ENCODE assay signal across 19 cellular contexts in genomic region chr19:38045554-38046253, GRCh38.
DNase-seq lines count a peak whose midpoint lies in the region; ATAC-seq and TF ChIP-seq lines count a peak whose summit lies in the region.
"Had no signal": no experiment of that assay in that cellular context is flagged by ENCODE, and none has a peak within 500 bp of the region (broad histone marks: within the 10 kb centered on the region; RNA-seq: fewer than 3 reads in every experiment).

No MANE protein-coding gene starts in this region.

- H3K36me3 ChIP-seq in GM23338 (ENCODE audit: insufficient read depth) (no peaks in the 10 kb centered on the region), neuronal stem cell (replicated peaks in 1 of 2; ENCODE audit: control insufficient read depth in 2 of 2, insufficient read depth in 2 of 2, low read length in 2 of 2) (no peaks in the 10 kb centered on the region)
- H3K36me3 ChIP-seq: right atrium auricular region, transverse colon had no signal

- H3K27me3 ChIP-seq in GM23338 (ENCODE audit: insufficient read depth) (no peaks in the 10 kb centered on the region), neuronal stem cell (ENCODE audit: control insufficient read depth in 3 of 3, insufficient read depth in 3 of 3, low read depth in 1 of 3, low read length in 3 of 3) (no peaks in the 10 kb centered on the region)
- H3K27me3 ChIP-seq: right atrium auricular region, transverse colon had no signal

- no peaks in the 10 kb centered on the region for H3K9me3 Mint-ChIP-seq in T-helper 1 cell treated with Interleukin-12 subunit alpha and Interleukin-12 subunit beta and Interleukin-4 antibody, amounts not matched to agents 30 μg/mL and 1 μg/mL, for 36 hours
- peaks cover 8% of the 10 kb centered on the region; the same call in 1 of the 3 replicates for H3K9me3 Mint-ChIP-seq in GM23338
- peaks cover 3% of the 10 kb centered on the region for H3K9me3 Mint-ChIP-seq in activated naive CD8-positive, alpha-beta T cell treated with anti-CD3 and anti-CD28 coated beads for 36 hours
- H3K9me3 Mint-ChIP-seq: natural killer cell had no signal

- no peak overlapping the region for H4K91ac ChIP-seq in neuronal stem cell (ENCODE audit: low read depth, low read length, poor library complexity)

- H3K27me3 Mint-ChIP-seq in T-helper 1 cell treated with Interleukin-12 subunit alpha and Interleukin-12 subunit beta and Interleukin-4 antibody, amounts not matched to agents 30 μg/mL and 1 μg/mL, for 36 hours (ENCODE audit: low read depth) = no peaks in the 10 kb centered on the region
- peaks cover 18% of the 10 kb centered on the region for H3K27me3 Mint-ChIP-seq in GM23338 (ENCODE audit: insufficient read depth, low read depth, poor library complexity)
- no peaks in the 10 kb centered on the region for H3K27me3 Mint-ChIP-seq in activated naive CD8-positive, alpha-beta T cell treated with anti-CD3 and anti-CD28 coated beads for 36 hours

- ATAC-seq in GM23338 = peak; percentile 11; the same call in 2 of the 3 replicates
- ATAC-seq: natural killer cell had no signal

- H3K4me1 ChIP-seq in GM23338 (ENCODE audit: insufficient read depth) (peaks cover 22% of the 10 kb centered on the region), neuronal stem cell (ENCODE audit: control insufficient read depth in 2 of 2, insufficient read depth in 1 of 2, low read depth in 1 of 2, low read length in 2 of 2) (peaks cover 7 to 22% of the 10 kb centered on the region in 2 donors)
- H3K4me1 ChIP-seq: right atrium auricular region had no signal

- no peaks in the 10 kb centered on the region for H3K36me3 Mint-ChIP-seq in T-helper 1 cell treated with Interleukin-12 subunit alpha and Interleukin-12 subunit beta and Interleukin-4 antibody, amounts not matched to agents 30 μg/mL and 1 μg/mL, for 36 hours (ENCODE audit: low read depth)
- H3K36me3 Mint-ChIP-seq in GM23338 (ENCODE audit: low read depth) = peaks cover 4% of the 10 kb centered on the region; the same call in 1 of the 3 replicates
- H3K36me3 Mint-ChIP-seq in activated naive CD8-positive, alpha-beta T cell treated with anti-CD3 and anti-CD28 coated beads for 36 hours = peaks cover 4% of the 10 kb centered on the region
- H3K36me3 Mint-ChIP-seq: natural killer cell had no signal

- no peak for DNase-seq in T-helper 1 cell
- DNase-seq in GM23338 (ENCODE audit: low spot score) = no peak
- no peak for DNase-seq in activated naive CD8-positive, alpha-beta T cell treated with anti-CD3 and anti-CD28 coated beads for 36 hours
- no peak for DNase-seq in neuronal stem cell (ENCODE audit: low spot score)
- DNase-seq in NCI-H1048 (lab: John Stamatoyannopoulos, UW) = no peak
- no peak for DNase-seq in NCI-H1092 treated with DMSO at 0.1 percent for 48 hours (lab: John Stamatoyannopoulos, UW)
- DNase-seq in SHP77 (lab: John Stamatoyannopoulos, UW) = no peak
- DNase-seq: activated CD4-positive, alpha-beta T cell treated with anti-CD3 and anti-CD28 coated beads, Interleukin-2, amount 50 U/mL, for 1 hour; effector CD4-positive, alpha-beta T cell; natural killer cell; NCI-H1417 treated with DMSO at 0.1 percent for 48 hours; NCI-H446 treated with DMSO at 0.1 percent for 48 hours; SW 1271 had no signal

- peaks cover 15% of the 10 kb centered on the region for H4K20me1 ChIP-seq in GM23338 (replicated peaks; ENCODE audit: insufficient read depth)

- no peak overlapping the region for H2BK12ac ChIP-seq in neuronal stem cell (ENCODE audit: low read length)

- H3K4me3 ChIP-seq in GM23338 (no peak overlapping the region), neuronal stem cell (ENCODE audit: low read length in 2 of 2) (no peak overlapping the region)
- H3K4me3 ChIP-seq: right atrium auricular region, transverse colon had no signal

- no CpG with 5 or more reads among the region's 15 CpGs for WGBS in neuronal stem cell (ENCODE audit: extremely low coverage in 2 of 2, insufficient read length in 2 of 2, insufficient replicate concordance in 1 of 2), 2 donors

- no peak overlapping the region for H3K4me2 ChIP-seq in GM23338
- no peak overlapping the region for H3K4me2 ChIP-seq in neuronal stem cell (ENCODE audit: insufficient read depth, low read length, poor library complexity, severe bottlenecking)

- peaks cover 27% of the 10 kb centered on the region for H3K4me1 Mint-ChIP-seq in T-helper 1 cell treated with Interleukin-12 subunit alpha and Interleukin-12 subunit beta and Interleukin-4 antibody, amounts not matched to agents 30 μg/mL and 1 μg/mL, for 36 hours (ENCODE audit: low read depth)
- H3K4me1 Mint-ChIP-seq in GM23338 = peaks cover 56% of the 10 kb centered on the region
- H3K4me1 Mint-ChIP-seq in activated naive CD8-positive, alpha-beta T cell treated with anti-CD3 and anti-CD28 coated beads for 36 hours = peaks cover 44% of the 10 kb centered on the region

- H3K9ac ChIP-seq in neuronal stem cell (ENCODE audit: low read depth, low read length, poor library complexity) = no peak overlapping the region

- H3K27ac Mint-ChIP-seq in T-helper 1 cell treated with Interleukin-12 subunit alpha and Interleukin-12 subunit beta and Interleukin-4 antibody, amounts not matched to agents 30 μg/mL and 1 μg/mL, for 36 hours = peak overlapping the region; percentile 46
- H3K27ac Mint-ChIP-seq in GM23338 = peak overlapping the region; percentile 50
- peak overlapping the region; percentile 70 for H3K27ac Mint-ChIP-seq in activated naive CD8-positive, alpha-beta T cell treated with anti-CD3 and anti-CD28 coated beads for 36 hours
- H3K27ac Mint-ChIP-seq: activated T-helper 2 cell treated with anti-CD3 and anti-CD28 coated beads, Interferon-gamma antibody, Interleukin-2, Interleukin-4, amounts not matched to agents 10 μg/mL and 5 μg/mL and 100 μg/mL, durations not matched to agents 14 hours and 24 hours and 36 hours had no signal

- H3K18ac ChIP-seq in neuronal stem cell (ENCODE audit: low read length) = no peak overlapping the region

- H3K9me3 ChIP-seq in neuronal stem cell (replicated peaks in 1 of 2; ENCODE audit: control insufficient read depth in 2 of 2, insufficient read depth in 1 of 2, low read depth in 1 of 2, low read length in 2 of 2) = peaks cover 0 to 2% of the 10 kb centered on the region in 2 donors
- H3K9me3 ChIP-seq: transverse colon had no signal

- no peak overlapping the region for H2BK15ac ChIP-seq in neuronal stem cell (ENCODE audit: low read length)

- H3K9me2 ChIP-seq in GM23338 (ENCODE audit: insufficient read depth) = no peaks in the 10 kb centered on the region

- H3K4ac ChIP-seq in neuronal stem cell (ENCODE audit: low read length) = no peak overlapping the region

- H2AFZ ChIP-seq in GM23338 (no peak overlapping the region), neuronal stem cell (ENCODE audit: low read length) (no peak overlapping the region)

- peaks cover 5% of the 10 kb centered on the region for H3K79me1 ChIP-seq in neuronal stem cell (ENCODE audit: low read depth, low read length)

- no peak overlapping the region for H3K14ac ChIP-seq in neuronal stem cell (ENCODE audit: low read length)

- H4K8ac ChIP-seq in neuronal stem cell (ENCODE audit: low read depth, low read length) = no peak overlapping the region

- H3F3A ChIP-seq in GM23338 (replicated peaks; ENCODE audit: low read depth) = no peaks in the 10 kb centered on the region

- H3K79me2 ChIP-seq in GM23338 (replicated peaks; ENCODE audit: insufficient read depth) = peaks cover 16% of the 10 kb centered on the region

- no peak overlapping the region for H3K4me3 Mint-ChIP-seq in T-helper 1 cell treated with Interleukin-12 subunit alpha and Interleukin-12 subunit beta and Interleukin-4 antibody, amounts not matched to agents 30 μg/mL and 1 μg/mL, for 36 hours
- no peak overlapping the region; the same call in 2 of the 3 replicates for H3K4me3 Mint-ChIP-seq in GM23338
- H3K4me3 Mint-ChIP-seq in activated naive CD8-positive, alpha-beta T cell treated with anti-CD3 and anti-CD28 coated beads for 36 hours = peak overlapping the region; percentile 20
- H3K4me3 Mint-ChIP-seq: CD14-positive monocyte, natural killer cell had no signal

- no peak for TF ChIP-seq CTCF in GM23338 (conservative IDR thresholded peaks at IDR 0.05; ENCODE audit: low read depth in 2 of 2)

- H2BK5ac ChIP-seq in neuronal stem cell (ENCODE audit: low read length) = peak overlapping the region; percentile 11

- no peak overlapping the region for H3K23ac ChIP-seq in neuronal stem cell (ENCODE audit: low read depth, low read length, poor library complexity)

- no peak overlapping the region for H2AK5ac ChIP-seq in neuronal stem cell (ENCODE audit: low read depth, low read length)

- no peak overlapping the region for H3K27ac ChIP-seq in GM23338 (ENCODE audit: low read depth)
- H3K27ac ChIP-seq in neuronal stem cell (replicated peaks; ENCODE audit: low read length) = no peak overlapping the region
- H3K27ac ChIP-seq: 22Rv1, right atrium auricular region had no signal

- no peak overlapping the region for H2BK120ac ChIP-seq in neuronal stem cell (ENCODE audit: low read depth, low read length)

TF ChIP-seq in GM23338, 12 proteins besides CTCF, POLR2A, EP300 and RAD21:
- no peak for TF ChIP-seq NANOG (IDR thresholded peaks at IDR 0.05; ENCODE audit: borderline replicate concordance)
- TF ChIP-seq REST (IDR thresholded peaks at IDR 0.05; ENCODE audit: unreplicated experiment) = no peak
